ENCODE assay signal across 22 cellular contexts in the genomic region with DNA sequence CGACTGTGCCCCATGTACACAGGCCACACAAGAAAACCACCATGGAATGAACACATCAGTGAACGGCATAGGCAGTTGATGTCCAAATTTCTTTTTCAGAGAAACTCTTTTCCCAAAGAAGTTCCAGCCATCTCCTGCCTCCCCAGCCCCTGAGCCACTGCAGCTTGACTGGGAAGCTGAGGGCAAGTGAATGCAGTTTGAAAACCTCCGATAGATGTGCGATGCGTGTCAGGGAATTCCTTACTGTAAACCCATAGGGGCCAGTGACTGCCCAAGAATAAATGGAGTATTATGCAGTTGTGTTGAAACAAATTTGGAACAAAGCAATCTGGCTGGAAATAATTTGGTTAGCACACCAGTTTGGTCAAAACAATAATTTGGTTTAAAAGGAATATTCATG.
DNase-seq lines count a peak whose midpoint lies in the region; ATAC-seq and TF ChIP-seq lines count a peak whose summit lies in the region.
"Had no signal": no experiment of that assay in that cellular context is flagged by ENCODE, and none has a peak within 500 bp of the region (broad histone marks: within the 10 kb centered on the region; RNA-seq: fewer than 3 reads in every experiment).

No MANE protein-coding gene starts in this region.

- no peak overlapping the region for H3K18ac ChIP-seq in trophoblast cell (ENCODE audit: low read length)

- no peak overlapping the region for H4K8ac ChIP-seq in trophoblast cell (ENCODE audit: low read depth, low read length)

- H3K9me3 ChIP-seq in trophoblast cell (ENCODE audit: insufficient read depth, low read depth, low read length): no peaks in the 10 kb centered on the region
- H3K9me3 ChIP-seq in CD8-positive, alpha-beta memory T cell (ENCODE audit: low read length): no peaks in the 10 kb centered on the region
- H3K9me3 ChIP-seq: A549 had no signal

- H3K27me3 Mint-ChIP-seq in GM23338 (ENCODE audit: insufficient read depth, low read depth, poor library complexity) (peaks cover 5% of the 10 kb centered on the region), nephron progenitor cell (ENCODE audit: low read depth, poor library complexity) (peaks cover 19% of the 10 kb centered on the region)
- H3K27me3 Mint-ChIP-seq in CD8-positive, alpha-beta memory T cell: peaks cover 8 to 31% of the 10 kb centered on the region in 2 donors

- H3K4me3 ChIP-seq in GM23338 (no peak overlapping the region), trophoblast cell (ENCODE audit: low read depth, low read length) (no peak overlapping the region)
- H3K4me3 ChIP-seq in CD8-positive, alpha-beta memory T cell (ENCODE audit: low read length): no peak overlapping the region
- H3K4me3 ChIP-seq: A549; BLaER1 treated with 17β-estradiol and CSF1 and Interleukin-3, amounts not matched to agents 10 nM and 100 nM; GM12878 had no signal

- no peak overlapping the region for H4K12ac ChIP-seq in trophoblast cell (ENCODE audit: low read depth, low read length)

- H3K27me3 ChIP-seq in GM23338 (ENCODE audit: insufficient read depth): no peaks in the 10 kb centered on the region
- no peaks in the 10 kb centered on the region for H3K27me3 ChIP-seq in trophoblast cell (ENCODE audit: insufficient read depth, low read length)
- no peaks in the 10 kb centered on the region for H3K27me3 ChIP-seq in CD8-positive, alpha-beta memory T cell (ENCODE audit: insufficient read depth, low read length, poor library complexity, severe bottlenecking)
- H3K27me3 ChIP-seq: BLaER1 treated with 17β-estradiol and CSF1 and Interleukin-3, amounts not matched to agents 10 nM and 100 nM had no signal

- no peaks in the 10 kb centered on the region for H3K9me2 ChIP-seq in GM23338 (ENCODE audit: insufficient read depth)

- H3F3A ChIP-seq in GM23338 (replicated peaks; ENCODE audit: low read depth): no peaks in the 10 kb centered on the region

- no CpG with 5 or more reads among the region's 5 CpGs for WGBS in trophoblast cell (ENCODE audit: extremely low coverage, insufficient coverage, insufficient read length)

- H3K79me1 ChIP-seq in trophoblast cell (ENCODE audit: low read length): no peaks in the 10 kb centered on the region

- H3K4me1 ChIP-seq in GM23338 (ENCODE audit: insufficient read depth): no peaks in the 10 kb centered on the region
- H3K4me1 ChIP-seq in trophoblast cell (ENCODE audit: control insufficient read depth in 1 of 2, insufficient read depth in 2 of 2, low read length in 2 of 2): peaks cover 0 to 5% of the 10 kb centered on the region in 2 experiments
- H3K4me1 ChIP-seq in CD8-positive, alpha-beta memory T cell (ENCODE audit: insufficient read depth, low read length): no peaks in the 10 kb centered on the region
- H3K4me1 ChIP-seq: A549 had no signal

- no peak for ATAC-seq in GM23338
- ATAC-seq: A549; CD8-positive, alpha-beta T cell; GM12878 had no signal

- no peak overlapping the region for H3K9ac ChIP-seq in trophoblast cell (ENCODE audit: low read length)
- H3K9ac ChIP-seq: BLaER1 treated with 17β-estradiol and CSF1 and Interleukin-3, amounts not matched to agents 10 nM and 100 nM had no signal

- H2AFZ ChIP-seq in GM23338: peak overlapping the region; percentile 72; the same call in 1 of the 2 replicates
- H2AFZ ChIP-seq in trophoblast cell (ENCODE audit: insufficient read depth, low read length, poor library complexity): no peak overlapping the region

- DNase-seq in GM23338 (ENCODE audit: low spot score) (no peak), nephron progenitor cell (no peak), trophoblast cell (peak; percentile 46 to 84), NOMO-1 (lab: John Stamatoyannopoulos, UW; ENCODE audit: unreplicated experiment in 2 of 2) (no peak)
- DNase-seq in CD8-positive, alpha-beta memory T cell: no peak
- DNase-seq: AML-193; CD4-positive, alpha-beta T cell; CD8-positive, alpha-beta T cell; COR-L47; DMS 273 treated with DMSO at 0.1 percent for 48 hours; DMS153; DMS53; DMS79; DND-41; EL; GDM1 had no signal

- peaks cover 10% of the 10 kb centered on the region for H3K4me1 Mint-ChIP-seq in GM23338
- peaks cover 20% of the 10 kb centered on the region for H3K4me1 Mint-ChIP-seq in nephron progenitor cell
- no peaks in the 10 kb centered on the region for H3K4me1 Mint-ChIP-seq in CD8-positive, alpha-beta memory T cell
- H3K4me1 Mint-ChIP-seq: B cell had no signal

- H2BK120ac ChIP-seq in trophoblast cell (ENCODE audit: insufficient read depth, low read length, poor library complexity): no peak overlapping the region

- H3K79me2 ChIP-seq in GM23338 (replicated peaks; ENCODE audit: insufficient read depth): no peaks in the 10 kb centered on the region
- H3K79me2 ChIP-seq in trophoblast cell (ENCODE audit: control insufficient read depth, insufficient read depth, low read length, poor library complexity): no peaks in the 10 kb centered on the region

- TF ChIP-seq CTCF in GM23338 (conservative IDR thresholded peaks at IDR 0.05; ENCODE audit: low read depth in 2 of 2) (no peak), nephron progenitor cell (IDR thresholded peaks at IDR 0.05) (no peak)

- no peak overlapping the region for H3K23ac ChIP-seq in trophoblast cell (ENCODE audit: low read length)

- CTCF ChIA-PET in CD8-positive, alpha-beta memory T cell (lab: Charles Lee): no interaction called here

- no peaks in the 10 kb centered on the region for H4K20me1 ChIP-seq in GM23338 (replicated peaks; ENCODE audit: insufficient read depth)
- H4K20me1 ChIP-seq: BLaER1 treated with 17β-estradiol and CSF1 and Interleukin-3, amounts not matched to agents 10 nM and 100 nM had no signal

- H3K4me3 Mint-ChIP-seq in GM23338: no peak overlapping the region
- no peak overlapping the region for H3K4me3 Mint-ChIP-seq in nephron progenitor cell
- no peak overlapping the region for H3K4me3 Mint-ChIP-seq in CD8-positive, alpha-beta memory T cell
- H3K4me3 Mint-ChIP-seq: B cell; CD4-positive, alpha-beta T cell; CD8-positive, alpha-beta T cell had no signal

- H2AK5ac ChIP-seq in trophoblast cell (ENCODE audit: low read length): no peak overlapping the region

- no peak overlapping the region for H3K4me2 ChIP-seq in GM23338
- H3K4me2 ChIP-seq in trophoblast cell (ENCODE audit: low read length): no peak overlapping the region
- H3K4me2 ChIP-seq: A549; BLaER1 treated with 17β-estradiol and CSF1 and Interleukin-3, amounts not matched to agents 10 nM and 100 nM had no signal

- no peak overlapping the region for H2BK12ac ChIP-seq in trophoblast cell (ENCODE audit: low read length)

- H3K9me3 Mint-ChIP-seq in GM23338 (peaks cover 9% of the 10 kb centered on the region; the same call in 2 of the 3 replicates), nephron progenitor cell (peaks cover 15% of the 10 kb centered on the region)
- H3K9me3 Mint-ChIP-seq in CD8-positive, alpha-beta memory T cell: peaks cover 0 to 10% (median 4%) of the 10 kb centered on the region in 5 donors

- H3K27ac ChIP-seq in GM23338 (ENCODE audit: low read depth): no peak overlapping the region
- H3K27ac ChIP-seq in trophoblast cell (ENCODE audit: low read depth, low read length): no peak overlapping the region
- no peak overlapping the region for H3K27ac ChIP-seq in CD8-positive, alpha-beta memory T cell (ENCODE audit: low read depth, low read length)
- H3K27ac ChIP-seq: 22Rv1; A549; BLaER1 treated with 17β-estradiol and CSF1 and Interleukin-3, amounts not matched to agents 10 nM and 100 nM; C4-2B had no signal

- POLR2A ChIA-PET in CD8-positive, alpha-beta memory T cell (lab: Charles Lee): no interaction called here

- no peak overlapping the region for H2BK5ac ChIP-seq in trophoblast cell (ENCODE audit: low read depth, low read length, poor library complexity)

- H3K27ac Mint-ChIP-seq in GM23338 (no peak overlapping the region), nephron progenitor cell (peak overlapping the region; percentile 17)
- no peak overlapping the region for H3K27ac Mint-ChIP-seq in CD8-positive, alpha-beta memory T cell
- H3K27ac Mint-ChIP-seq: B cell; CD4-positive, alpha-beta T cell; CD8-positive, alpha-beta T cell had no signal

- no peak overlapping the region for H3K14ac ChIP-seq in trophoblast cell (ENCODE audit: low read length)

- H3K36me3 ChIP-seq in GM23338 (ENCODE audit: insufficient read depth) (no peaks in the 10 kb centered on the region), trophoblast cell (ENCODE audit: control insufficient read depth in 1 of 2, insufficient read depth in 2 of 2, low read length in 2 of 2) (no peaks in the 10 kb centered on the region)
- H3K36me3 ChIP-seq in CD8-positive, alpha-beta memory T cell (ENCODE audit: insufficient read depth, low read length): no peaks in the 10 kb centered on the region
- H3K36me3 ChIP-seq: BLaER1 treated with 17β-estradiol and CSF1 and Interleukin-3, amounts not matched to agents 10 nM and 100 nM had no signal

- H3K36me3 Mint-ChIP-seq in GM23338 (ENCODE audit: low read depth) (peaks cover 3% of the 10 kb centered on the region; the same call in 1 of the 3 replicates), nephron progenitor cell (ENCODE audit: low read depth) (no peaks in the 10 kb centered on the region)
- H3K36me3 Mint-ChIP-seq in CD8-positive, alpha-beta memory T cell: no peaks in the 10 kb centered on the region
- H3K36me3 Mint-ChIP-seq: CD8-positive, alpha-beta T cell had no signal

- no peak overlapping the region for H3K4ac ChIP-seq in trophoblast cell (ENCODE audit: low read depth, low read length)

- no peak overlapping the region for H4K91ac ChIP-seq in trophoblast cell (ENCODE audit: low read depth, low read length)

TF ChIP-seq in GM23338, 12 proteins besides CTCF, POLR2A, EP300 and RAD21 (continues in another document):
- TF ChIP-seq, protein P1, sequence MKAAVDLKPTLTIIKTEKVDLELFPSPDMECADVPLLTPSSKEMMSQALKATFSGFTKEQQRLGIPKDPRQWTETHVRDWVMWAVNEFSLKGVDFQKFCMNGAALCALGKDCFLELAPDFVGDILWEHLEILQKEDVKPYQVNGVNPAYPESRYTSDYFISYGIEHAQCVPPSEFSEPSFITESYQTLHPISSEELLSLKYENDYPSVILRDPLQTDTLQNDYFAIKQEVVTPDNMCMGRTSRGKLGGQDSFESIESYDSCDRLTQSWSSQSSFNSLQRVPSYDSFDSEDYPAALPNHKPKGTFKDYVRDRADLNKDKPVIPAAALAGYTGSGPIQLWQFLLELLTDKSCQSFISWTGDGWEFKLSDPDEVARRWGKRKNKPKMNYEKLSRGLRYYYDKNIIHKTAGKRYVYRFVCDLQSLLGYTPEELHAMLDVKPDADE (IDR thresholded peaks at IDR 0.05): no peak
- TF ChIP-seq STAT1 (IDR thresholded peaks at IDR 0.05; ENCODE audit: unreplicated experiment): no peak

Comparison
In these comparisons a context has a peak if more than half of its experiments do, and no peak if none do; other contexts are left out.
1. DNase-seq: peak in trophoblast cell (2 of 2); none in GM23338 (single experiment), nephron progenitor cell (single experiment), NOMO-1 (0 of 2) and CD8-positive, alpha-beta memory T cell (0 of 5).